Comparison of ENCODE assay signal across 1 cellular context in genomic region chr6:8063762-8064637, GRCh38.
TF ChIP-seq lines count a peak whose summit lies in the region.

Gene BLOC1S5, minus strand, starts transcription at chr6:8064389. Its CDS starts 13 bp downstream, at chr6:8064376.

TF ChIP-seq in HepG2, 621 proteins besides CTCF, POLR2A, EP300 and RAD21 (continued from another document and continues in another):
- no peak for TF ChIP-seq ZFP82 (CRISPR knock-in tag; IDR thresholded peaks at IDR 0.05; ENCODE audit: borderline replicate concordance)
- TF ChIP-seq FOXK2 (IDR thresholded peaks at IDR 0.05): 0 out of 2 replicates have a peak, but pooled peaks have one; percentile 22
- 0 out of 2 replicates have a peak, but pooled peaks have one; percentile 80 for TF ChIP-seq RXRB (CRISPR knock-in tag; IDR thresholded peaks at IDR 0.05; ENCODE audit: borderline replicate concordance)
- TF ChIP-seq, protein P1, sequence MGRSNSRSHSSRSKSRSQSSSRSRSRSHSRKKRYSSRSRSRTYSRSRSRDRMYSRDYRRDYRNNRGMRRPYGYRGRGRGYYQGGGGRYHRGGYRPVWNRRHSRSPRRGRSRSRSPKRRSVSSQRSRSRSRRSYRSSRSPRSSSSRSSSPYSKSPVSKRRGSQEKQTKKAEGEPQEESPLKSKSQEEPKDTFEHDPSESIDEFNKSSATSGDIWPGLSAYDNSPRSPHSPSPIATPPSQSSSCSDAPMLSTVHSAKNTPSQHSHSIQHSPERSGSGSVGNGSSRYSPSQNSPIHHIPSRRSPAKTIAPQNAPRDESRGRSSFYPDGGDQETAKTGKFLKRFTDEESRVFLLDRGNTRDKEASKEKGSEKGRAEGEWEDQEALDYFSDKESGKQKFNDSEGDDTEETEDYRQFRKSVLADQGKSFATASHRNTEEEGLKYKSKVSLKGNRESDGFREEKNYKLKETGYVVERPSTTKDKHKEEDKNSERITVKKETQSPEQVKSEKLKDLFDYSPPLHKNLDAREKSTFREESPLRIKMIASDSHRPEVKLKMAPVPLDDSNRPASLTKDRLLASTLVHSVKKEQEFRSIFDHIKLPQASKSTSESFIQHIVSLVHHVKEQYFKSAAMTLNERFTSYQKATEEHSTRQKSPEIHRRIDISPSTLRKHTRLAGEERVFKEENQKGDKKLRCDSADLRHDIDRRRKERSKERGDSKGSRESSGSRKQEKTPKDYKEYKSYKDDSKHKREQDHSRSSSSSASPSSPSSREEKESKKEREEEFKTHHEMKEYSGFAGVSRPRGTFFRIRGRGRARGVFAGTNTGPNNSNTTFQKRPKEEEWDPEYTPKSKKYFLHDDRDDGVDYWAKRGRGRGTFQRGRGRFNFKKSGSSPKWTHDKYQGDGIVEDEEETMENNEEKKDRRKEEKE (IDR thresholded peaks at IDR 0.05): no peak
- TF ChIP-seq ZFP37 (CRISPR knock-in tag; IDR thresholded peaks at IDR 0.05; ENCODE audit: borderline replicate concordance): peak; percentile 73; the same call in 1 of the 2 replicates
- TF ChIP-seq CEBPZ (IDR thresholded peaks at IDR 0.05; ENCODE audit: low read length): no peak
- TF ChIP-seq DMTF1 (CRISPR knock-in tag; IDR thresholded peaks at IDR 0.05): no peak
- peak; percentile 86; the same call in 1 of the 2 replicates for TF ChIP-seq ZNF329 (CRISPR knock-in tag; IDR thresholded peaks at IDR 0.05; ENCODE audit: low read depth)
- TF ChIP-seq ZNF672 (CRISPR knock-in tag; IDR thresholded peaks at IDR 0.05): no peak
- TF ChIP-seq FOXA1 (IDR thresholded peaks at IDR 0.05): no peak
- TF ChIP-seq FOXA1 (CRISPR knock-in tag; IDR thresholded peaks at IDR 0.05): peak; percentile 30; the same call in 1 of the 2 replicates
- TF ChIP-seq AHR (CRISPR knock-in tag; IDR thresholded peaks at IDR 0.05): peak; percentile 53
- TF ChIP-seq POLR2AphosphoS5 (IDR thresholded peaks at IDR 0.05; ENCODE audit: low read depth, low read length): peak; percentile 95
- TF ChIP-seq ZSCAN30 (CRISPR knock-in tag; IDR thresholded peaks at IDR 0.05): no peak
- TF ChIP-seq XBP1 (CRISPR knock-in tag; IDR thresholded peaks at IDR 0.05): no peak
- TF ChIP-seq UBTF (CRISPR knock-in tag; IDR thresholded peaks at IDR 0.05): peak; percentile 78
- peak; percentile 82; the same call in 1 of the 2 replicates for TF ChIP-seq ZNF232 (CRISPR knock-in tag; IDR thresholded peaks at IDR 0.05; ENCODE audit: borderline replicate concordance)
- TF ChIP-seq SAP130 (CRISPR knock-in tag; IDR thresholded peaks at IDR 0.05; ENCODE audit: low read depth): peak; percentile 92
- no peak for TF ChIP-seq HMGA1 (CRISPR knock-in tag; conservative IDR thresholded peaks at IDR 0.05)
- peak; percentile 92 for TF ChIP-seq PHF5A (CRISPR knock-in tag; IDR thresholded peaks at IDR 0.05; ENCODE audit: low read depth, unreplicated experiment)
- TF ChIP-seq MAFG (CRISPR knock-in tag; IDR thresholded peaks at IDR 0.05): no peak
- TF ChIP-seq MXI1 (IDR thresholded peaks at IDR 0.05; ENCODE audit: borderline replicate concordance, low read depth, low read length): peak; percentile 80
- TF ChIP-seq MYC (CRISPR knock-in tag; IDR thresholded peaks at IDR 0.05; ENCODE audit: borderline replicate concordance): peak; percentile 76
- peak; percentile 99 for TF ChIP-seq ZNF501 (CRISPR knock-in tag; IDR thresholded peaks at IDR 0.05)
- TF ChIP-seq HMG20B (CRISPR knock-in tag; conservative IDR thresholded peaks at IDR 0.05): peak; percentile 63; the same call in 1 of the 2 replicates
- peak; percentile 29; the same call in 1 of the 2 replicates for TF ChIP-seq SNAPC2 (CRISPR knock-in tag; IDR thresholded peaks at IDR 0.05)
- TF ChIP-seq ZMAT3 (CRISPR knock-in tag; conservative IDR thresholded peaks at IDR 0.05): no peak
- TF ChIP-seq, protein P2, sequence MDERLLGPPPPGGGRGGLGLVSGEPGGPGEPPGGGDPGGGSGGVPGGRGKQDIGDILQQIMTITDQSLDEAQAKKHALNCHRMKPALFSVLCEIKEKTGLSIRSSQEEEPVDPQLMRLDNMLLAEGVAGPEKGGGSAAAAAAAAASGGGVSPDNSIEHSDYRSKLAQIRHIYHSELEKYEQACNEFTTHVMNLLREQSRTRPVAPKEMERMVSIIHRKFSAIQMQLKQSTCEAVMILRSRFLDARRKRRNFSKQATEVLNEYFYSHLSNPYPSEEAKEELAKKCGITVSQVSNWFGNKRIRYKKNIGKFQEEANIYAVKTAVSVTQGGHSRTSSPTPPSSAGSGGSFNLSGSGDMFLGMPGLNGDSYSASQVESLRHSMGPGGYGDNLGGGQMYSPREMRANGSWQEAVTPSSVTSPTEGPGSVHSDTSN (CRISPR knock-in tag; IDR thresholded peaks at IDR 0.05): no peak
- TF ChIP-seq KLF11 (CRISPR knock-in tag; IDR thresholded peaks at IDR 0.05): peak; percentile 78
- TF ChIP-seq ZNF33B (CRISPR knock-in tag; IDR thresholded peaks at IDR 0.05): no peak; the same call in 1 of the 2 replicates
- TF ChIP-seq ZBTB4 (CRISPR knock-in tag; IDR thresholded peaks at IDR 0.05; ENCODE audit: borderline replicate concordance): no peak; the same call in 1 of the 2 replicates
- peak; percentile 94 for TF ChIP-seq SMYD3 (CRISPR knock-in tag; IDR thresholded peaks at IDR 0.05)
- TF ChIP-seq, protein P3, sequence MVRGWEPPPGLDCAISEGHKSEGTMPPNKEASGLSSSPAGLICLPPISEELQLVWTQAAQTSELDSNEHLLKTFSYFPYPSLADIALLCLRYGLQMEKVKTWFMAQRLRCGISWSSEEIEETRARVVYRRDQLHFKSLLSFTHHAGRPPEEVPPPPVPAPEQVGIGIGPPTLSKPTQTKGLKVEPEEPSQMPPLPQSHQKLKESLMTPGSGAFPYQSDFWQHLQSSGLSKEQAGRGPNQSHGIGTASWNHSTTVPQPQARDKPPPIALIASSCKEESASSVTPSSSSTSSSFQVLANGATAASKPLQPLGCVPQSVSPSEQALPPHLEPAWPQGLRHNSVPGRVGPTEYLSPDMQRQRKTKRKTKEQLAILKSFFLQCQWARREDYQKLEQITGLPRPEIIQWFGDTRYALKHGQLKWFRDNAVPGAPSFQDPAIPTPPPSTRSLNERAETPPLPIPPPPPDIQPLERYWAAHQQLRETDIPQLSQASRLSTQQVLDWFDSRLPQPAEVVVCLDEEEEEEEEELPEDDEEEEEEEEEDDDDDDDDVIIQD (CRISPR knock-in tag; IDR thresholded peaks at IDR 0.05; ENCODE audit: low read depth): peak; percentile 56
- TF ChIP-seq, protein P4, sequence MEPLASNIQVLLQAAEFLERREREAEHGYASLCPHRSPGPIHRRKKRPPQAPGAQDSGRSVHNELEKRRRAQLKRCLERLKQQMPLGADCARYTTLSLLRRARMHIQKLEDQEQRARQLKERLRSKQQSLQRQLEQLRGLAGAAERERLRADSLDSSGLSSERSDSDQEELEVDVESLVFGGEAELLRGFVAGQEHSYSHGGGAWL (CRISPR knock-in tag; IDR thresholded peaks at IDR 0.05): peak; percentile 95
- TF ChIP-seq ZNF556 (CRISPR knock-in tag; IDR thresholded peaks at IDR 0.05; ENCODE audit: borderline replicate concordance): no peak; the same call in 1 of the 2 replicates
- TF ChIP-seq TEAD2 (CRISPR knock-in tag; IDR thresholded peaks at IDR 0.05): no peak
- peak; percentile 92 for TF ChIP-seq ZNF709 (CRISPR knock-in tag; IDR thresholded peaks at IDR 0.05)
- TF ChIP-seq SIX4 (CRISPR knock-in tag; IDR thresholded peaks at IDR 0.05): peak; percentile 97
- peak; percentile 80; the same call in 1 of the 2 replicates for TF ChIP-seq ZNF607 (CRISPR knock-in tag; IDR thresholded peaks at IDR 0.05; ENCODE audit: borderline replicate concordance)
- no peak for TF ChIP-seq TRIM24 (CRISPR knock-in tag; IDR thresholded peaks at IDR 0.05)
- no peak for TF ChIP-seq FOXO4 (CRISPR knock-in tag; conservative IDR thresholded peaks at IDR 0.05)
- peak; percentile 80 for TF ChIP-seq ZNF124 (CRISPR knock-in tag; IDR thresholded peaks at IDR 0.05)
- peak; percentile 83; the same call in 1 of the 2 replicates for TF ChIP-seq ZNF790 (CRISPR knock-in tag; IDR thresholded peaks at IDR 0.05; ENCODE audit: borderline replicate concordance)
- peak; percentile 96 for TF ChIP-seq GLI4 (CRISPR knock-in tag; IDR thresholded peaks at IDR 0.05; ENCODE audit: borderline replicate concordance)
- TF ChIP-seq, protein P5, sequence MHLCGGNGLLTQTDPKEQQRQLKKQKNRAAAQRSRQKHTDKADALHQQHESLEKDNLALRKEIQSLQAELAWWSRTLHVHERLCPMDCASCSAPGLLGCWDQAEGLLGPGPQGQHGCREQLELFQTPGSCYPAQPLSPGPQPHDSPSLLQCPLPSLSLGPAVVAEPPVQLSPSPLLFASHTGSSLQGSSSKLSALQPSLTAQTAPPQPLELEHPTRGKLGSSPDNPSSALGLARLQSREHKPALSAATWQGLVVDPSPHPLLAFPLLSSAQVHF (CRISPR knock-in tag; IDR thresholded peaks at IDR 0.05): no peak
